ENCODE assay signal across 1 cellular context in the genomic region with DNA sequence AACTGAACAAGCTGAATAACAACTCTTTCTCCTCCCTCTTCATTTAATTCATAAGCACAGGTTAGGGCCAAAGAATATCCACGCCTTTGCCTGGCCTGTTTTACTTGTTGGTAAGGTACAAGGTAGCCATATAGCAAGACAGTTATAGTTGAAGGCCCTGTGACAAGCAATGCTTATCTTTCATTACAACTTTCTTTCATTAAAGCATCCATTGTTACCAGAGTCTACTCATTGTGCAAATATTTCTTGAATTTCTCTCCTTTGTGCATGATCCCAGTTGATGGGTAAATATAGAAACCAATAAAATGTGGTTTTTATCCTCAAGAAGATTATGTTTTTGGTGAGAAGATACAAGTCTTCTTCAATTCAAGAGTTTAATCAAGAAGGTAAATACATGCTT.
TF ChIP-seq lines count a peak whose summit lies in the region.

No MANE protein-coding gene starts in this region.

TF ChIP-seq in endothelial cell of umbilical vein, 7 proteins besides CTCF, POLR2A, EP300 and RAD21 (continued from another document):
- no peak for TF ChIP-seq FOS (IDR thresholded peaks at IDR 0.05; ENCODE audit: borderline replicate concordance, insufficient read depth, low read length)
- no peak for TF ChIP-seq GATA2 (IDR thresholded peaks at IDR 0.05; ENCODE audit: insufficient read depth, insufficient read length, low read depth, low read length)
- no peak for TF ChIP-seq POLR2AphosphoS5 (IDR thresholded peaks at IDR 0.05; ENCODE audit: insufficient read depth, low read depth, low read length)
TF ChIP-seq in endothelial cell of umbilical vein: peak in this region for 0.
